In the genomic region with DNA sequence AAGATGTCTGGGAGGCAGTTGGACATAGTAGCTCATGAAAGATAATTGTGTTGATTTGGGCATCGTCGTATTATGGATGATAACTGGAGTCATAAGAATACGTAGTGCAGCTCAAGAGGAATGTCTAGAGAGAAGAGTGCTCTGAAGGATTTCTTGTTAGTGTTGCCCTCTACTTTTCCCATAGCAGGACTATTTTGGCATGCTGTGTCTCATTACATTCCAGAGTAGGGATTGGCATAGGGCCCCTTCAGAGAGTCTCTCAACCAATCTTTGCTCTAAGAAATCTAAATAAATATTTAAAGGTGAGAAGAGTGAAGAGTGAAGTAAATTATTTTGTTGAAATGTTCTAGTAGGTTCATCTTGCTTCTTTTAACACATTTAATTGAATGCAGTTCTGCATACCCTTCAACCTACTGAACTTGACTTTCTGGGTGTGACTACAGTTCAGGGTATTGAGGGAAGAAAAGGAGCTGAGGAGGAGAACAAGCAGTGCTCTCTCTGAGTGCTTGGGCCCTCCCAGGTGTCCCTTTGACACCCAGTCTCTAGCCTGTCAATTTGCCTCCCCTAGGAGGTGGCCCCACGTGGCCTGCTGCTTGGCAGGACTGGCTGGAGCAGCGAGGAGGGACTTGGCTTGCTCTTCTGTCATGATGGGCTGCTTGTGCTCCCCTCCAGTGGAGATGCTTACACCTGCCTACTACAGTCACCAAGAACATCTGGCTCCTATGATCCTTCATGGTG, we compare ENCODE assay signal across 18 cellular contexts.
"Had no signal": no experiment of that assay in that cellular context is flagged by ENCODE, and none has a peak within 500 bp of the region (broad histone marks: within the 10 kb centered on the region; RNA-seq: fewer than 3 reads in every experiment).

No MANE protein-coding gene starts in this region.

- DNase-seq: effector memory CD4-positive, alpha-beta T cell; gastrocnemius medialis; islet precursor cell; mesenchymal stem cell; midbrain; occipital lobe; pancreas; right cardiac atrium; stimulated activated CD4-positive, alpha-beta T cell treated with anti-CD3 and anti-CD28 coated beads, Interleukin-4, amount 100 ng/mL, for 1 hour; stimulated activated CD8-positive, alpha-beta memory T cell treated with anti-CD3 and anti-CD28 coated beads, Interleukin-4, amount 100 ng/mL, for 48 hours; stimulated activated naive CD8-positive, alpha-beta T cell treated with anti-CD3 and anti-CD28 coated beads, Interleukin-15, amount 100 ng/mL, for 72 hours; substantia nigra had no signal

- H3K9me3 Mint-ChIP-seq: natural killer cell treated with Interleukin-12 subunit alpha and Interleukin-12 subunit beta and Interleukin-15 and Interleukin-18, amount 100 ng/mL, for 72 hours; neural progenitor cell; stimulated activated effector memory CD8-positive, alpha-beta T cell treated with anti-CD3 and anti-CD28 coated beads, Interleukin-12 subunit alpha, Interleukin-12 subunit beta, amount 100 ng/mL, for 72 hours; stimulated activated naive CD8-positive, alpha-beta T cell treated with anti-CD3 and anti-CD28 coated beads, Interleukin-15, amount 100 ng/mL, for 72 hours had no signal

- H3K9me3 ChIP-seq: esophagus muscularis mucosa, gastrocnemius medialis, pancreas had no signal

- H3K36me3 ChIP-seq: gastrocnemius medialis, neural progenitor cell, pancreas had no signal

- H3K27ac ChIP-seq: epithelial cell of prostate, gastrocnemius medialis, neural progenitor cell, pancreas had no signal

- ATAC-seq: gastrocnemius medialis; pancreas; stimulated activated effector memory CD8-positive, alpha-beta T cell treated with anti-CD3 and anti-CD28 coated beads, Interleukin-12 subunit alpha, Interleukin-12 subunit beta, amount 100 ng/mL, for 72 hours; stimulated activated naive CD8-positive, alpha-beta T cell treated with anti-CD3 and anti-CD28 coated beads, Interleukin-15, amount 100 ng/mL, for 72 hours had no signal

- H3K4me3 ChIP-seq: esophagus muscularis mucosa, gastrocnemius medialis, neural progenitor cell, pancreas had no signal

- H3K27me3 ChIP-seq: esophagus muscularis mucosa, gastrocnemius medialis, neural progenitor cell, pancreas had no signal

- H3K27me3 Mint-ChIP-seq: progenitor cell of endocrine pancreas had no signal

- H3K4me1 Mint-ChIP-seq: neural progenitor cell; stimulated activated effector memory CD8-positive, alpha-beta T cell treated with anti-CD3 and anti-CD28 coated beads, Interleukin-12 subunit alpha, Interleukin-12 subunit beta, amount 100 ng/mL, for 72 hours; stimulated activated naive CD8-positive, alpha-beta T cell treated with anti-CD3 and anti-CD28 coated beads, Interleukin-15, amount 100 ng/mL, for 72 hours had no signal

- H3K27ac Mint-ChIP-seq: natural killer cell treated with Interleukin-12 subunit alpha and Interleukin-12 subunit beta and Interleukin-15 and Interleukin-18, amount 100 ng/mL, for 72 hours; neural progenitor cell; progenitor cell of endocrine pancreas; stimulated activated effector memory CD8-positive, alpha-beta T cell treated with anti-CD3 and anti-CD28 coated beads, Interleukin-12 subunit alpha, Interleukin-12 subunit beta, amount 100 ng/mL, for 72 hours; stimulated activated naive CD8-positive, alpha-beta T cell treated with anti-CD3 and anti-CD28 coated beads, Interleukin-15, amount 100 ng/mL, for 72 hours had no signal

- H3K4me1 ChIP-seq: gastrocnemius medialis, neural progenitor cell, pancreas had no signal

- H3K4me3 Mint-ChIP-seq: natural killer cell treated with Interleukin-12 subunit alpha and Interleukin-12 subunit beta and Interleukin-15 and Interleukin-18, amount 100 ng/mL, for 72 hours; neural progenitor cell; stimulated activated effector memory CD8-positive, alpha-beta T cell treated with anti-CD3 and anti-CD28 coated beads, Interleukin-12 subunit alpha, Interleukin-12 subunit beta, amount 100 ng/mL, for 72 hours; stimulated activated naive CD8-positive, alpha-beta T cell treated with anti-CD3 and anti-CD28 coated beads, Interleukin-15, amount 100 ng/mL, for 72 hours had no signal

- H3K36me3 Mint-ChIP-seq: natural killer cell treated with Interleukin-12 subunit alpha and Interleukin-12 subunit beta and Interleukin-15 and Interleukin-18, amount 100 ng/mL, for 72 hours; stimulated activated effector memory CD8-positive, alpha-beta T cell treated with anti-CD3 and anti-CD28 coated beads, Interleukin-12 subunit alpha, Interleukin-12 subunit beta, amount 100 ng/mL, for 72 hours had no signal
